Comparison of ENCODE assay signal across 1 cellular context in genomic region chr6:27902335-27903314, GRCh38.
TF ChIP-seq lines count a peak whose summit lies in the region.

No MANE protein-coding gene starts in this region.

TF ChIP-seq in HepG2, 621 proteins besides CTCF, POLR2A, EP300 and RAD21 (continued from another document and continues in another):
- TF ChIP-seq THAP11 (CRISPR knock-in tag; IDR thresholded peaks at IDR 0.05), result peak; percentile 69
- TF ChIP-seq ZKSCAN8 (CRISPR knock-in tag; IDR thresholded peaks at IDR 0.05; ENCODE audit: borderline replicate concordance), result peak; percentile 91; the same call in 1 of the 2 replicates
- TF ChIP-seq ZNF44 (CRISPR knock-in tag; IDR thresholded peaks at IDR 0.05), result peak; percentile 62; the same call in 1 of the 2 replicates
- peak; percentile 79; the same call in 1 of the 2 replicates for TF ChIP-seq ZNF749 (CRISPR knock-in tag; IDR thresholded peaks at IDR 0.05; ENCODE audit: borderline replicate concordance)
- TF ChIP-seq AKAP8 (CRISPR knock-in tag; IDR thresholded peaks at IDR 0.05), result no peak
- TF ChIP-seq ZNF280D (CRISPR knock-in tag; IDR thresholded peaks at IDR 0.05), result no peak
- peak; percentile 37; the same call in 1 of the 2 replicates for TF ChIP-seq GTF3A (CRISPR knock-in tag; conservative IDR thresholded peaks at IDR 0.05)
- TF ChIP-seq, protein P1, sequence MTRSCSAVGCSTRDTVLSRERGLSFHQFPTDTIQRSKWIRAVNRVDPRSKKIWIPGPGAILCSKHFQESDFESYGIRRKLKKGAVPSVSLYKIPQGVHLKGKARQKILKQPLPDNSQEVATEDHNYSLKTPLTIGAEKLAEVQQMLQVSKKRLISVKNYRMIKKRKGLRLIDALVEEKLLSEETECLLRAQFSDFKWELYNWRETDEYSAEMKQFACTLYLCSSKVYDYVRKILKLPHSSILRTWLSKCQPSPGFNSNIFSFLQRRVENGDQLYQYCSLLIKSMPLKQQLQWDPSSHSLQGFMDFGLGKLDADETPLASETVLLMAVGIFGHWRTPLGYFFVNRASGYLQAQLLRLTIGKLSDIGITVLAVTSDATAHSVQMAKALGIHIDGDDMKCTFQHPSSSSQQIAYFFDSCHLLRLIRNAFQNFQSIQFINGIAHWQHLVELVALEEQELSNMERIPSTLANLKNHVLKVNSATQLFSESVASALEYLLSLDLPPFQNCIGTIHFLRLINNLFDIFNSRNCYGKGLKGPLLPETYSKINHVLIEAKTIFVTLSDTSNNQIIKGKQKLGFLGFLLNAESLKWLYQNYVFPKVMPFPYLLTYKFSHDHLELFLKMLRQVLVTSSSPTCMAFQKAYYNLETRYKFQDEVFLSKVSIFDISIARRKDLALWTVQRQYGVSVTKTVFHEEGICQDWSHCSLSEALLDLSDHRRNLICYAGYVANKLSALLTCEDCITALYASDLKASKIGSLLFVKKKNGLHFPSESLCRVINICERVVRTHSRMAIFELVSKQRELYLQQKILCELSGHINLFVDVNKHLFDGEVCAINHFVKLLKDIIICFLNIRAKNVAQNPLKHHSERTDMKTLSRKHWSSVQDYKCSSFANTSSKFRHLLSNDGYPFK (CRISPR knock-in tag; IDR thresholded peaks at IDR 0.05; ENCODE audit: borderline replicate concordance), result peak; percentile 42; the same call in 1 of the 2 replicates
- no peak for TF ChIP-seq SETDB1 (CRISPR knock-in tag; IDR thresholded peaks at IDR 0.05; ENCODE audit: borderline replicate concordance)
- TF ChIP-seq TBP (CRISPR knock-in tag; IDR thresholded peaks at IDR 0.05), result 0 out of 2 replicates have a peak, but pooled peaks have one; percentile 64
- TF ChIP-seq ZBTB8A (CRISPR knock-in tag; IDR thresholded peaks at IDR 0.05; ENCODE audit: borderline replicate concordance, low read depth), result no peak
- peak; percentile 32; the same call in 1 of the 2 replicates for TF ChIP-seq NFYC (CRISPR knock-in tag; IDR thresholded peaks at IDR 0.05)
- TF ChIP-seq ZNF781 (CRISPR knock-in tag; IDR thresholded peaks at IDR 0.05; ENCODE audit: borderline replicate concordance, not compliant biosample characterization), result no peak
- peak; percentile 55 for TF ChIP-seq TBL1XR1 (IDR thresholded peaks at IDR 0.05; ENCODE audit: borderline replicate concordance, low read length, partially characterized antibody)
- no peak for TF ChIP-seq FOXC1 (CRISPR knock-in tag; IDR thresholded peaks at IDR 0.05; ENCODE audit: borderline replicate concordance)
- no peak for TF ChIP-seq CSRNP1 (CRISPR knock-in tag; IDR thresholded peaks at IDR 0.05)
- TF ChIP-seq ZNF274 (CRISPR knock-in tag; IDR thresholded peaks at IDR 0.05), result 0 out of 2 replicates have a peak, but pooled peaks have one; percentile 22
- peak; percentile 81 for TF ChIP-seq ATF1 (CRISPR knock-in tag; IDR thresholded peaks at IDR 0.05)
- TF ChIP-seq, protein P2, sequence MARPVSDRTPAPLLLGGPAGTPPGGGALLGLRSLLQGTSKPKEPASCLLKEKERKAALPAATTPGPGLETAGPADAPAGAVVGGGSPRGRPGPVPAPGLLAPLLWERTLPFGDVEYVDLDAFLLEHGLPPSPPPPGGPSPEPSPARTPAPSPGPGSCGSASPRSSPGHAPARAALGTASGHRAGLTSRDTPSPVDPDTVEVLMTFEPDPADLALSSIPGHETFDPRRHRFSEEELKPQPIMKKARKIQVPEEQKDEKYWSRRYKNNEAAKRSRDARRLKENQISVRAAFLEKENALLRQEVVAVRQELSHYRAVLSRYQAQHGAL (CRISPR knock-in tag; IDR thresholded peaks at IDR 0.05; ENCODE audit: not compliant biosample characterization), result peak; percentile 38
- TF ChIP-seq, protein P3, sequence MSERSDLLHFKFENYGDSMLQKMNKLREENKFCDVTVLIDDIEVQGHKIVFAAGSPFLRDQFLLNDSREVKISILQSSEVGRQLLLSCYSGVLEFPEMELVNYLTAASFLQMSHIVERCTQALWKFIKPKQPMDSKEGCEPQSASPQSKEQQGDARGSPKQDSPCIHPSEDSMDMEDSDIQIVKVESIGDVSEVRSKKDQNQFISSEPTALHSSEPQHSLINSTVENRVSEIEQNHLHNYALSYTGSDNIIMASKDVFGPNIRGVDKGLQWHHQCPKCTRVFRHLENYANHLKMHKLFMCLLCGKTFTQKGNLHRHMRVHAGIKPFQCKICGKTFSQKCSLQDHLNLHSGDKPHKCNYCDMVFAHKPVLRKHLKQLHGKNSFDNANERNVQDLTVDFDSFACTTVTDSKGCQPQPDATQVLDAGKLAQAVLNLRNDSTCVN (CRISPR knock-in tag; IDR thresholded peaks at IDR 0.05; ENCODE audit: borderline replicate concordance), result peak; percentile 69; the same call in 1 of the 2 replicates
- TF ChIP-seq ZNF275 (CRISPR knock-in tag; IDR thresholded peaks at IDR 0.05; ENCODE audit: borderline replicate concordance), result peak; percentile 62; the same call in 1 of the 2 replicates
- no peak for TF ChIP-seq NCOA5 (CRISPR knock-in tag; IDR thresholded peaks at IDR 0.05)
- no peak for TF ChIP-seq MATR3 (CRISPR knock-in tag; IDR thresholded peaks at IDR 0.05)
- peak; percentile 81; the same call in 1 of the 2 replicates for TF ChIP-seq NFIC (IDR thresholded peaks at IDR 0.05; ENCODE audit: low read length)
- no peak for TF ChIP-seq EEA1 (CRISPR knock-in tag; IDR thresholded peaks at IDR 0.05; ENCODE audit: borderline replicate concordance)
- TF ChIP-seq SPEN (CRISPR knock-in tag; IDR thresholded peaks at IDR 0.05; ENCODE audit: low read depth), result no peak
- TF ChIP-seq ZBTB7A (CRISPR knock-in tag; IDR thresholded peaks at IDR 0.05), result no peak
- no peak for TF ChIP-seq ZNF230 (CRISPR knock-in tag; IDR thresholded peaks at IDR 0.05)
- TF ChIP-seq, protein P4, sequence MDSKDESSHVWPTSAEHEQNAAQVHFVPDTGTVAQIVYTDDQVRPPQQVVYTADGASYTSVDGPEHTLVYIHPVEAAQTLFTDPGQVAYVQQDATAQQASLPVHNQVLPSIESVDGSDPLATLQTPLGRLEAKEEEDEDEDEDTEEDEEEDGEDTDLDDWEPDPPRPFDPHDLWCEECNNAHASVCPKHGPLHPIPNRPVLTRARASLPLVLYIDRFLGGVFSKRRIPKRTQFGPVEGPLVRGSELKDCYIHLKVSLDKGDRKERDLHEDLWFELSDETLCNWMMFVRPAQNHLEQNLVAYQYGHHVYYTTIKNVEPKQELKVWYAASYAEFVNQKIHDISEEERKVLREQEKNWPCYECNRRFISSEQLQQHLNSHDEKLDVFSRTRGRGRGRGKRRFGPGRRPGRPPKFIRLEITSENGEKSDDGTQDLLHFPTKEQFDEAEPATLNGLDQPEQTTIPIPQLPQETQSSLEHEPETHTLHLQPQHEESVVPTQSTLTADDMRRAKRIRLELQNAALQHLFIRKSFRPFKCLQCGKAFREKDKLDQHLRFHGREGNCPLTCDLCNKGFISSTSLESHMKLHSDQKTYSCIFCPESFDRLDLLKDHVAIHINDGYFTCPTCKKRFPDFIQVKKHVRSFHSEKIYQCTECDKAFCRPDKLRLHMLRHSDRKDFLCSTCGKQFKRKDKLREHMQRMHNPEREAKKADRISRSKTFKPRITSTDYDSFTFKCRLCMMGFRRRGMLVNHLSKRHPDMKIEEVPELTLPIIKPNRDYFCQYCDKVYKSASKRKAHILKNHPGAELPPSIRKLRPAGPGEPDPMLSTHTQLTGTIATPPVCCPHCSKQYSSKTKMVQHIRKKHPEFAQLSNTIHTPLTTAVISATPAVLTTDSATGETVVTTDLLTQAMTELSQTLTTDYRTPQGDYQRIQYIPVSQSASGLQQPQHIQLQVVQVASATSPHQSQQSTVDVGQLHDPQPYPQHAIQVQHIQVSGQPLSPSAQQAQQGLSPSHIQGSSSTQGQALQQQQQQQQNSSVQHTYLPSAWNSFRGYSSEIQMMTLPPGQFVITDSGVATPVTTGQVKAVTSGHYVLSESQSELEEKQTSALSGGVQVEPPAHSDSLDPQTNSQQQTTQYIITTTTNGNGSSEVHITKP (CRISPR knock-in tag; IDR thresholded peaks at IDR 0.05; ENCODE audit: low read depth), result peak; percentile 67
- TF ChIP-seq NR2F2 (IDR thresholded peaks at IDR 0.05; ENCODE audit: borderline replicate concordance, low read depth), result peak; percentile 28; the same call in 1 of the 2 replicates
- no peak for TF ChIP-seq THYN1 (CRISPR knock-in tag; IDR thresholded peaks at IDR 0.05; ENCODE audit: borderline replicate concordance, low read depth)
- peak; percentile 27; the same call in 1 of the 2 replicates for TF ChIP-seq ZBTB2 (CRISPR knock-in tag; IDR thresholded peaks at IDR 0.05; ENCODE audit: low read depth)
- TF ChIP-seq ZEB1 (IDR thresholded peaks at IDR 0.05; ENCODE audit: insufficient replicate concordance, low read depth), result peak; percentile 41
- peak; percentile 38; the same call in 1 of the 2 replicates for TF ChIP-seq ZNF557 (CRISPR knock-in tag; IDR thresholded peaks at IDR 0.05)
- no peak for TF ChIP-seq SOX6 (IDR thresholded peaks at IDR 0.05)
- TF ChIP-seq SOX6 (CRISPR knock-in tag; IDR thresholded peaks at IDR 0.05), result peak; percentile 50; the same call in 1 of the 2 replicates
- TF ChIP-seq ZNF83 (CRISPR knock-in tag; IDR thresholded peaks at IDR 0.05; ENCODE audit: borderline replicate concordance), result 0 out of 2 replicates have a peak, but pooled peaks have one; percentile 13
- no peak; the same call in 1 of the 2 replicates for TF ChIP-seq ZNF317 (CRISPR knock-in tag; IDR thresholded peaks at IDR 0.05)
- no peak for TF ChIP-seq ZXDC (CRISPR knock-in tag; IDR thresholded peaks at IDR 0.05)
- TF ChIP-seq ATF5 (CRISPR knock-in tag; IDR thresholded peaks at IDR 0.05; ENCODE audit: low read depth), result no peak
- no peak for TF ChIP-seq ZNF329 (CRISPR knock-in tag; IDR thresholded peaks at IDR 0.05; ENCODE audit: low read depth)
